ENCODE assay signal across 31 cellular contexts in the genomic region with DNA sequence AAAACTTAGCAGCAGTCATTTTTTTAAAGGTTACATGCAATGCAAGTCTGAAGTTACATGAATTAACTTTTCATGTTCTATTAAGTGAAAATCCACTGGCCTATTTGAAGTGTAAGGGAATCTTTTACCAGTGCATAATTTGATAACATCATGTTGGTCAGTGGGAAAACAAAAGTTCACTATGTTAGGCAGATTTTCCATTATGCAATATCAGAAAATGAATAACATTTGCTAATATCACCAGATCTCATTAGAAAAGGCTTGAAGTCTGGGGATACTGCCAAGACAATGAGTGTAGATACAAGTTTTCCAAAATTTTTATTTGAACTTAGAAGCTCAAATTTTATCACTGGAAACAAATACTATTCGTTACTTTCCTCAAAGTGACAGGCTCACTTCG.
"Had no signal": no experiment of that assay in that cellular context is flagged by ENCODE, and none has a peak within 500 bp of the region (broad histone marks: within the 10 kb centered on the region; RNA-seq: fewer than 3 reads in every experiment).

No MANE protein-coding gene starts in this region.

- H3K27me3 ChIP-seq: adrenal gland, ascending aorta had no signal

- H3K27ac ChIP-seq: adrenal gland, ascending aorta, cardiac muscle cell, VCaP had no signal

- H3K4me3 ChIP-seq: adrenal gland, ascending aorta, cardiac muscle cell had no signal

- H3K9me3 ChIP-seq: adrenal gland, ascending aorta had no signal

- H3K4me1 ChIP-seq: adrenal gland, ascending aorta had no signal

- H3K36me3 ChIP-seq: adrenal gland, ascending aorta, cardiac muscle cell had no signal

- ATAC-seq: activated CD8-positive, alpha-beta T cell treated with anti-CD3 and anti-CD28 coated beads for 36 hours; activated naive CD4-positive, alpha-beta T cell treated with anti-CD3 and anti-CD28 coated beads, Interleukin-2, amount 50 U/mL, for 72 hours; activated T-cell treated with anti-CD3 and anti-CD28 coated beads, Interleukin-2, amount 50 U/mL, for 4 hours; activated T-cell treated with anti-CD3 and anti-CD28 coated beads, Interleukin-2, amount 50 U/mL, for 72 hours; activated T-helper 17 cell treated with anti-CD3 and anti-CD28 coated beads, Interleukin-2, amount 50 U/mL, for 72 hours; T-cell; T-helper 17 cell had no signal

- DNase-seq: activated B cell treated with CpG ODN at 0.5 μM for 24 hours; activated CD4-positive, alpha-beta memory T cell treated with anti-CD3 and anti-CD28 coated beads for 36 hours; activated CD4-positive, alpha-beta T cell treated with anti-CD3 and anti-CD28 coated beads for 4 hours; activated CD4-positive, alpha-beta T cell treated with anti-CD3 and anti-CD28 coated beads, Interleukin-2, amount 10 ng/mL, durations not matched to agents 24 days and 14 days; activated CD4-positive, alpha-beta T cell treated with anti-CD3 and anti-CD28 coated beads, Interleukin-2, amount 50 U/mL, for 1 hour; activated CD4-positive, alpha-beta T cell treated with anti-CD3 and anti-CD28 coated beads, Interleukin-2, amount 50 U/mL, for 4 hours; activated CD4-positive, CD25-positive, alpha-beta regulatory T cell treated with anti-CD3 and anti-CD28 coated beads, Interleukin-2, amount 50 U/mL, for 72 hours; activated CD8-positive, alpha-beta memory T cell treated with anti-CD3 and anti-CD28 coated beads, Interleukin-2, amount 50 U/mL, for 4 hours; activated CD8-positive, alpha-beta T cell treated with anti-CD3 and anti-CD28 coated beads for 36 hours; activated effector memory CD4-positive, alpha-beta T cell treated with anti-CD3 and anti-CD28 coated beads, Interleukin-2, amount 50 U/mL, for 16 hours; activated gamma-delta T cell treated with Interleukin-2 at 50 U/mL for 16 hours; activated naive CD4-positive, alpha-beta T cell; activated naive CD4-positive, alpha-beta T cell treated with anti-CD3 and anti-CD28 coated beads for 36 hours; activated naive CD4-positive, alpha-beta T cell treated with anti-CD3 and anti-CD28 coated beads, Interleukin-2, amount 50 U/mL, for 16 hours; activated naive CD8-positive, alpha-beta T cell treated with anti-CD3 and anti-CD28 coated beads for 36 hours; activated T-cell treated with anti-CD3 and anti-CD28 coated beads for 4 hours; activated T-cell treated with anti-CD3 and anti-CD28 coated beads, Interleukin-2, amount 50 U/mL, for 1 hour; activated T-cell treated with anti-CD3 and anti-CD28 coated beads, Interleukin-2, amount 50 U/mL, for 4 hours; activated T-cell treated with anti-CD3 and anti-CD28 coated beads, Interleukin-2, amount 50 U/mL, for 72 hours; adrenal gland; amniotic stem cell; caudate nucleus; cerebellar nuclear complex; T-cell; T-helper 17 cell; T-helper 9 cell had no signal
